ENCODE assay signal across 15 cellular contexts in the genomic region with DNA sequence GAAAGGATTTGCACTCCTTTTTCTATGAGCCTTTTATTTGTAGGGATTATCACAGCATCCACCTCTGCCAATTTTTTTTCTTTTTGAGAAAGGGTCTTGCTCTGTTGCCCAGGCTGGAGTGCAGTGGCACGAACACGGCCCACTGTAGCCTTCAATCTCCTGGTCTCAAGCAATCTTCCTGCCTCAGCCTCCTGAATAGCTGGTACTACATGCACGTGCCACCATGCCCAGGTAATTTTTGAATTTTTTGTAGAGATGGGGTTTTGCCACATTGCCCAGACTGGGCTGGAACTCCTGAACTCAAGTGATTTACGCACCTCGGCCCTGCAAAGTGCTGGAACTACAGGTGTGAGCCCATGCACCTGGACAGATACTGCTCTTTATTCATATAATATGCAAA. TPM values are rescaled to one million over a fixed set of nuclear protein-coding genes. Genes with fewer than 3 reads are reported as not detected.
DNase-seq lines count a peak whose midpoint lies in the region; ATAC-seq lines count a peak whose summit lies in the region.
"Had no signal": no experiment of that assay in that cellular context is flagged by ENCODE, and none has a peak within 500 bp of the region (broad histone marks: within the 10 kb centered on the region; RNA-seq: fewer than 3 reads in every experiment).

No MANE protein-coding gene starts in this region.

- peaks cover 57% of the 10 kb centered on the region for H3K36me3 Mint-ChIP-seq in activated T-cell treated with anti-CD3 and anti-CD28 coated beads, Interleukin-2, amount 50 U/mL, for 24 hours (ENCODE audit: low read depth)
- H3K36me3 Mint-ChIP-seq in T-cell: peaks cover 17% of the 10 kb centered on the region
- H3K36me3 Mint-ChIP-seq in stimulated activated memory B cell treated with anti-CD40 and anti-IgM and Interleukin-4, amounts not matched to agents 10 μg/mL and 1 μg/mL and 100 μg/mL, for 72 hours: peaks cover 61% of the 10 kb centered on the region

- no peak for ATAC-seq in T-cell (replicated peaks in 1 of 4)
- no peak for ATAC-seq in stimulated activated memory B cell treated with anti-CD40 and anti-IgM and Interleukin-4, amounts not matched to agents 10 μg/mL and 1 μg/mL and 100 μg/mL, for 72 hours
- no peak for ATAC-seq in GM21360 (IDR thresholded peaks at IDR 0.05; ENCODE audit: unreplicated experiment)
- no peak for ATAC-seq in GM21576 (IDR thresholded peaks at IDR 0.05; ENCODE audit: unreplicated experiment)
- ATAC-seq: body of pancreas, left ventricle myocardium superior had no signal

- H3K4me3 ChIP-seq in duodenal mucosa (ENCODE audit: low read depth in 1 of 2, low read length in 2 of 2): peak overlapping the region; percentile 52
- H3K4me3 ChIP-seq: body of pancreas had no signal

- peaks cover 4% of the 10 kb centered on the region for H3K9me3 Mint-ChIP-seq in activated T-cell treated with anti-CD3 and anti-CD28 coated beads, Interleukin-2, amount 50 U/mL, for 24 hours
- peaks cover 0 to 3% (median 0%) of the 10 kb centered on the region in 3 donors for H3K9me3 Mint-ChIP-seq in T-cell
- H3K9me3 Mint-ChIP-seq in stimulated activated memory B cell treated with anti-CD40 and anti-IgM and Interleukin-4, amounts not matched to agents 10 μg/mL and 1 μg/mL and 100 μg/mL, for 72 hours: no peaks in the 10 kb centered on the region

- no peak overlapping the region for H3K27ac ChIP-seq in duodenal mucosa (ENCODE audit: low read depth, low read length)
- H3K27ac ChIP-seq: body of pancreas had no signal

- no peaks in the 10 kb centered on the region for H3K36me3 ChIP-seq in duodenal mucosa (ENCODE audit: control insufficient read depth in 1 of 2, insufficient read depth in 2 of 2, low read length in 2 of 2)

- peaks cover 67% of the 10 kb centered on the region for H3K4me1 Mint-ChIP-seq in activated T-cell treated with anti-CD3 and anti-CD28 coated beads, Interleukin-2, amount 50 U/mL, for 24 hours (ENCODE audit: low read depth)
- peaks cover 62 to 66% (median 65%) of the 10 kb centered on the region in 3 donors for H3K4me1 Mint-ChIP-seq in T-cell
- peaks cover 35% of the 10 kb centered on the region for H3K4me1 Mint-ChIP-seq in stimulated activated memory B cell treated with anti-CD40 and anti-IgM and Interleukin-4, amounts not matched to agents 10 μg/mL and 1 μg/mL and 100 μg/mL, for 72 hours

- H3K27ac Mint-ChIP-seq in activated T-cell treated with anti-CD3 and anti-CD28 coated beads, Interleukin-2, amount 50 U/mL, for 24 hours: peak overlapping the region; percentile 96
- peak overlapping the region; percentile 92 to 94 for H3K27ac Mint-ChIP-seq in T-cell
- peak overlapping the region; percentile 77 for H3K27ac Mint-ChIP-seq in stimulated activated memory B cell treated with anti-CD40 and anti-IgM and Interleukin-4, amounts not matched to agents 10 μg/mL and 1 μg/mL and 100 μg/mL, for 72 hours

- CTCF ChIA-PET in T-cell (lab: Charles Lee): interaction anchor here in 1 of 2 donors (0.6 kb wide), 1 partner anchor 92 kb away, joined by 3 read pairs; no protein-coding TSS in a partner anchor

- peak overlapping the region; percentile 93 for H3K4me3 Mint-ChIP-seq in activated T-cell treated with anti-CD3 and anti-CD28 coated beads, Interleukin-2, amount 50 U/mL, for 24 hours
- peak overlapping the region; percentile 66 to 94 (median 91) for H3K4me3 Mint-ChIP-seq in T-cell
- peak overlapping the region; percentile 83 for H3K4me3 Mint-ChIP-seq in stimulated activated memory B cell treated with anti-CD40 and anti-IgM and Interleukin-4, amounts not matched to agents 10 μg/mL and 1 μg/mL and 100 μg/mL, for 72 hours

- no peaks in the 10 kb centered on the region for H3K27me3 ChIP-seq in duodenal mucosa (ENCODE audit: control insufficient read depth in 1 of 2, insufficient read depth in 2 of 2, low read length in 2 of 2)
- H3K27me3 ChIP-seq: body of pancreas had no signal

- H3K9me3 ChIP-seq in duodenal mucosa (ENCODE audit: control insufficient read depth in 1 of 2, low read length in 2 of 2): no peaks in the 10 kb centered on the region
- H3K9me3 ChIP-seq: body of pancreas had no signal

- no peaks in the 10 kb centered on the region for H3K27me3 Mint-ChIP-seq in activated T-cell treated with anti-CD3 and anti-CD28 coated beads, Interleukin-2, amount 50 U/mL, for 24 hours
- no peaks in the 10 kb centered on the region for H3K27me3 Mint-ChIP-seq in T-cell
- no peaks in the 10 kb centered on the region for H3K27me3 Mint-ChIP-seq in stimulated activated memory B cell treated with anti-CD40 and anti-IgM and Interleukin-4, amounts not matched to agents 10 μg/mL and 1 μg/mL and 100 μg/mL, for 72 hours

- POLR2A ChIA-PET in T-cell (lab: Charles Lee): interaction anchor here in 1 of 2 donors (1.0 kb wide), 1 partner anchor 12 kb away, joined by 3 read pairs; no protein-coding TSS in a partner anchor

- peak overlapping the region in 1 of 2 donors; percentile 39 for H3K9ac ChIP-seq in duodenal mucosa (ENCODE audit: low read depth in 1 of 2, low read length in 2 of 2)

- H3K4me1 ChIP-seq in duodenal mucosa (ENCODE audit: control insufficient read depth in 1 of 2, insufficient read depth in 2 of 2, low read length in 2 of 2): no peaks in the 10 kb centered on the region
- H3K4me1 ChIP-seq: body of pancreas had no signal

- peak; percentile 37 for DNase-seq in activated T-cell treated with anti-CD3 and anti-CD28 coated beads, Interleukin-2, amount 50 U/mL, for 24 hours
- no peak for DNase-seq in activated T-cell treated with anti-CD3 and anti-CD28 coated beads for 4 hours
- no peak for DNase-seq in T-cell
- DNase-seq in NOMO-1 (lab: John Stamatoyannopoulos, UW; ENCODE audit: unreplicated experiment in 2 of 2): no peak
- DNase-seq: ACHN, body of pancreas, GOT3, left ventricle myocardium superior, NCI-H226 had no signal

RNA-seq across cellular contexts. Expression of a gene that starts 2.1 kb away (rescaled TPM):
- total RNA-seq in T-cell: 10 to 100 TPM; 25.3 to 64.6 (median 45.4) TPM
- total RNA-seq: M059J, osteocyte had no signal
